In the genomic region with DNA sequence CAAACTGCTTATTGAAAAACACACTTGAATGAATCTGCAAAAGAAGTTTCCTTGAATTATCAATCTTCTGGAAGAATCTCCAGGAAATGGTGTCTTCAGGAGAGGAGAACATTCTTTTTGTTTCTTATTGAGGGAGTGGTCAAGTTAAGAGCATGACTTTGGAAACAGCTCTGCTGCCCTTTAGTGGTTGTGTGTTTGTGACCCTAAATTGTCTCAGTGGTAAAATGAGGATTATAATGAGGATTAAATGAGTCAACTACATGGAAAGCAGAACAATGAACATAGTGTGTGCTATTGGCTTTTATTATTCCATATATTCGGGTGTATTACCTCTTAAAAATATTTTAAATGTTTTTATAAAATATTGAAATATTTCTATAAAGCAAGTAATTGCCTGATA, we compare ENCODE assay signal across 1 cellular context.
TF ChIP-seq lines count a peak whose summit lies in the region.

No MANE protein-coding gene starts in this region.

TF ChIP-seq in SK-N-SH, 30 proteins besides CTCF, POLR2A, EP300 and RAD21 (continued from another document):
- TF ChIP-seq PBX3 (IDR thresholded peaks at IDR 0.05), result no peak
